Comparison of ENCODE assay signal across 1 cellular context in the genomic region with DNA sequence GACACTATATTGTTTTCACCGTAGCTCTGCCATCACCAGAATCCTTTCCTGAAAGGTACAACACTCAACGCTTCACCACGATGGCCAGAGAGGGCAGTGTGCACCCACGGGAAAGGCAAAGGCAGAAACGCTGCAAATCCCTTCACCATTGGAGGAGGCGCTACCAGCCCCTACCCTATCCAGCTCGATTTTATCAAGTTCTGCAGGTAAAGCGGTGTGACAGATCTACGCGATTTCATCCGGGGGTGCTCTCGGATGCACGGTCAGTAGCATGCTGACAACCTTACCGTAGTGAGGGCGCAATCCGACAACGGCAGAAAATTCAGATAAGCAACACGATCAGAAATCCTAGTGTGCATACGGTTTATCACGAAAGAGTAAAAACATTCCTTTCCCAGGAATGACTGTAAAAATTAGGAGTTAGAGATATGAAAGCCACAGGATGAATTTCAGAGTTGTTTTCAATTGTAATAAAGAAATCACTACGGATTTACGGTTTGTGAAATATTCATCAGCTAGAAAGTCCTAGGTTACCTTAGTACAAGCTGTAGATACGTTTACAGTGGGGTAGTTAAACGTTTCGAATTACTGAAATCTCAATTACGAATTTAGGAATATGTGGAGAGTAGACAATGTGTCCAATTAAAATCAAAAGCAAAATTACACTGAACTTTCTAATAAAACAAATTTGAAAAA.
A peak's percentile ranks its signal among the peaks of the same experiment; 100 is the strongest.
TF ChIP-seq lines count a peak whose summit lies in the region.

No MANE protein-coding gene starts in this region.

TF ChIP-seq in HEK293, 187 proteins besides CTCF, POLR2A, EP300 and RAD21 (continued from another document):
- TF ChIP-seq PRDM10 (tag by site-specific recombination; IDR thresholded peaks at IDR 0.05) (peak; percentile 51), PRDM1 (tag by site-specific recombination; IDR thresholded peaks at IDR 0.05) (peak; percentile 87; the same call in 1 of the 2 replicates)
